In the genomic region with DNA sequence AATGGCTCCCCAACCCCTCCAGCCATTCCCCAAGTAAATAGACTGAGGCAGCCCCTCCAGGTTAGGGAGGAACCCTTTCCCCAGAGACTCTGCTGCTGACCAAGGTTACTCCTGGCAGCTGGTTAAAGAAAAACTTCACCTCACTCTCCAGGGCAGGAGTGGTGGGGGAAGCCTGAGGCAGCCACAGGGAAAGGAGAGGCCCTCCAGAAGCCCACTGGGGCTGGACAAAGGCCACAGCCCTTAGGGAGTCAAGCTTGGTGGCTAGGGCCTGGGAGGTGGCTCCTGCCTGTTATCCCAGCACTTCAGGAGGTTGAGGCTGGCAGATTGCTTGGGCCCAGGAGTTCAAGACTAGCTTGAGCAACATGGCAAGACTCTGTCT, we compare ENCODE assay signal across 10 cellular contexts. TPM values are rescaled to one million over a fixed set of nuclear protein-coding genes. Genes with fewer than 3 reads are reported as not detected.
DNase-seq lines count a peak whose midpoint lies in the region; ATAC-seq and TF ChIP-seq lines count a peak whose summit lies in the region.
"Had no signal": no experiment of that assay in that cellular context is flagged by ENCODE, and none has a peak within 500 bp of the region (broad histone marks: within the 10 kb centered on the region; RNA-seq: fewer than 3 reads in every experiment).

No MANE protein-coding gene starts in this region.

- no peaks in the 10 kb centered on the region for H3K27me3 ChIP-seq in gastrocnemius medialis

- H3K36me3 ChIP-seq in gastrocnemius medialis = no peaks in the 10 kb centered on the region

- TF ChIP-seq POLR2A in gastrocnemius medialis (IDR thresholded peaks at IDR 0.05) = no peak

- H3K36me3 Mint-ChIP-seq in Calu3 (ENCODE audit: insufficient read depth, unreplicated experiment) (peaks cover 43% of the 10 kb centered on the region), T-cell (no peaks in the 10 kb centered on the region)

- no peaks in the 10 kb centered on the region for H3K9me3 ChIP-seq in gastrocnemius medialis

- H3K4me3 Mint-ChIP-seq in Calu3 (ENCODE audit: low read depth, unreplicated experiment) (peak overlapping the region; percentile 98), T-cell (peak overlapping the region; percentile 85 to 95 (median 89))

- H3K27me3 Mint-ChIP-seq in Calu3 (ENCODE audit: unreplicated experiment) (no peaks in the 10 kb centered on the region), T-cell (no peaks in the 10 kb centered on the region)

- TF ChIP-seq CTCF in Calu3 (IDR thresholded peaks at IDR 0.05; ENCODE audit: unreplicated experiment) (no peak), foreskin fibroblast (IDR thresholded peaks at IDR 0.05; ENCODE audit: low read depth, low read length) (no peak), gastrocnemius medialis (IDR thresholded peaks at IDR 0.05 in 4 of 5, conservative IDR thresholded peaks at IDR 0.05 in 1 of 5) (no peak)

- no TSS peak for BruUV-seq in Calu3 (replicated peaks; lab: Mats Ljungman, UMichigan)

- CTCF ChIA-PET in Calu3 (lab: Charles Lee) = interaction anchor here (1.2 to 2.7 kb wide), 2 partner anchors 10 to 485 kb away, joined by 3 to 21 read pairs; a partner anchor contains a TSS
- CTCF ChIA-PET in T-cell (lab: Charles Lee) = interaction anchor here in 1 of 2 donors (0.7 to 1.8 kb wide), 2 partner anchors 11 to 951 kb away, joined by 4 to 16 read pairs; a partner anchor contains a TSS

- intact Hi-C loops in Calu3 (cut with micrococcal nuclease; ENCODE audit: unreplicated experiment) = no loop called here
- intact Hi-C loops in gastrocnemius medialis (cut with DNase I; ENCODE audit: low total_unique reads) = no loop called here

- no peak for DNase-seq in Calu3
- DNase-seq in T-cell = no peak
- no peak for DNase-seq in foreskin fibroblast
- no peak for DNase-seq in gastrocnemius medialis
- DNase-seq in NCI-H774 (lab: John Stamatoyannopoulos, UW) = no peak
- DNase-seq in GF-D8 (lab: John Stamatoyannopoulos, UW) = no peak
- DNase-seq in NK-92 (lab: John Stamatoyannopoulos, UW; ENCODE audit: unreplicated experiment) = no peak
- DNase-seq: activated CD4-positive, alpha-beta T cell treated with anti-CD3 and anti-CD28 coated beads, Interleukin-2, amount 50 U/mL, for 48 hours; NCI-H1930 had no signal

- POLR2A ChIA-PET in T-cell (lab: Charles Lee) = no interaction called here

- H3K4me3 ChIP-seq in foreskin fibroblast (ENCODE audit: low read depth in 1 of 2, low read length in 2 of 2) (peak overlapping the region; percentile 51 to 67), gastrocnemius medialis (no peak overlapping the region)

- H3K27ac Mint-ChIP-seq in Calu3 (ENCODE audit: unreplicated experiment) = no peak overlapping the region
- H3K27ac Mint-ChIP-seq in T-cell = peak overlapping the region; percentile 70 to 97

- in situ Hi-C loops in gastrocnemius medialis (cut with MboI; ENCODE audit: low sequenced_read_pairs in 4 of 4) = no loop called here

- peak overlapping the region; percentile 86 to 98 (median 94) for H3K27ac ChIP-seq in gastrocnemius medialis

- H3K9me3 Mint-ChIP-seq in Calu3 (ENCODE audit: low read depth, unreplicated experiment) = no peaks in the 10 kb centered on the region
- no peaks in the 10 kb centered on the region for H3K9me3 Mint-ChIP-seq in T-cell

- ATAC-seq in T-cell (replicated peaks in 1 of 4) (no peak), gastrocnemius medialis (no peak), GM21825 (IDR thresholded peaks at IDR 0.05; ENCODE audit: unreplicated experiment) (no peak)

- H3K4me1 ChIP-seq in gastrocnemius medialis = peaks cover 16 to 17% of the 10 kb centered on the region in 2 donors

- H3K4me1 Mint-ChIP-seq in Calu3 (ENCODE audit: low read depth, unreplicated experiment) = no peaks in the 10 kb centered on the region
- H3K4me1 Mint-ChIP-seq in T-cell = peaks cover 24 to 30% (median 25%) of the 10 kb centered on the region in 3 donors

RNA-seq across cellular contexts. Expression of a gene that starts 0.9 kb away (rescaled TPM):
- total RNA-seq in Calu3 (2022) = 71.6 and 74.9 TPM in 2 replicates
- total RNA-seq in T-cell = 10 to 100 TPM in 3 of 5 donors, 1 to 10 TPM in 2; 6.2 to 19.0 (median 13.3) TPM
- 10 to 100 TPM; 33.5 to 79.3 (median 43.2) TPM for total RNA-seq in gastrocnemius medialis

RNA-seq across cellular contexts. Expression of a gene that starts 9.4 kb away (rescaled TPM):
- total RNA-seq in Calu3 (2022) = 6.6 and 7.3 TPM in 2 replicates
- 10 to 100 TPM; 14.3 to 26.5 (median 20.8) TPM for total RNA-seq in T-cell
- total RNA-seq in gastrocnemius medialis = 10 to 100 TPM in 3 of 4 donors, 1 to 10 TPM in 1; 8.7 to 37.9 (median 29.9) TPM

RNA-seq across cellular contexts. Expression of a gene that starts 10.4 kb away (rescaled TPM):
- 39.8 and 45.4 TPM in 2 replicates for total RNA-seq in Calu3 (2022)
- total RNA-seq in T-cell = 10 to 100 TPM; 55.7 to 86.4 (median 78.5) TPM
- total RNA-seq in gastrocnemius medialis = 10 to 100 TPM; 11.2 to 21.0 (median 17.2) TPM

RNA-seq across cellular contexts. Expression of a gene that starts 11.4 kb away (rescaled TPM):
- total RNA-seq in Calu3 (2022) (747 and 782 TPM in 2 replicates), T-cell (1,000 to 10,000 TPM; 1,518 to 1,711 (median 1,629) TPM), gastrocnemius medialis (1,000 to 10,000 TPM; 1,885 to 2,483 (median 2,154) TPM)

RNA-seq across cellular contexts. Expression of a gene that starts 17.0 kb away (rescaled TPM):
- total RNA-seq in Calu3 (2022) (29.8 and 31.5 TPM in 2 replicates), T-cell (10 to 100 TPM; 11.7 to 33.3 (median 26.6) TPM), gastrocnemius medialis (100 to 1,000 TPM; 184 to 320 (median 199) TPM)

Comparison
In these comparisons a context has a peak if more than half of its experiments do, and no peak if none do; other contexts are left out.
1. H3K4me3 ChIP-seq: peak in foreskin fibroblast (2 of 2); none in gastrocnemius medialis (0 of 4).